25 cellular contexts compared by ENCODE assay signal in the genomic region with DNA sequence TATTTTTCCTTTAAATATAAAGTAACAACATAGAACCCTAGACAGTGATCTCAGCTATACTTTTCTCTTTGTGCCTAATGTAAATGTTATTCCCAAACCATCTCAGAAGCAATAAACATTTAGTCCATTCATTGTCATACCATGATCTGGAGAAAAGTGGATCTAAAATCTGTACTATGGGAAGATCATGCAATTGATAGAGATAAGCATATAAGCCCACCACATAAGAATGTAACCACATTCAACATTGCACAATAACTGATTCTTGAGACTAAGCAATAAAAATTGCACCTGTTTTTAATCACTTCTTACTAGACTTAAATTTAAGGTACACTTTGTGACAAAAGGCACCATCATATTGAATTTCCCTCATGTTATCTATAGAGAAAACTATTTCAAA.
"Had no signal": no experiment of that assay in that cellular context is flagged by ENCODE, and none has a peak within 500 bp of the region (broad histone marks: within the 10 kb centered on the region; RNA-seq: fewer than 3 reads in every experiment).

No MANE protein-coding gene starts in this region.

- FAIRE-seq: endometrium, islet of Langerhans, keratinocyte had no signal

- ATAC-seq: effector memory CD8-positive, alpha-beta T cell; esophagus mucosa; gastrocnemius medialis; heart right ventricle; left cardiac atrium; left lung; left ventricle myocardium superior; lower lobe of right lung; mucosa of descending colon had no signal

- H3K27ac ChIP-seq: epithelial cell of prostate, esophagus squamous epithelium, gastrocnemius medialis, heart right ventricle, left lung, lower lobe of right lung had no signal

- H3K9me3 ChIP-seq: esophagus squamous epithelium, gastrocnemius medialis, heart right ventricle, left lung, lower lobe of right lung, mucosa of descending colon had no signal

- H3K4me3 ChIP-seq: esophagus squamous epithelium, gastrocnemius medialis, heart right ventricle, left lung, lower lobe of right lung, mucosa of descending colon had no signal

- DNase-seq: cortex of kidney; effector CD8-positive, alpha-beta T cell; effector memory CD8-positive, alpha-beta T cell; endodermal cell; erythroblast; esophagus squamous epithelium; foreskin fibroblast; foreskin melanocyte; gastrocnemius medialis; glutamatergic neuron; head of caudate nucleus; heart right ventricle; hippocampal formation; left cardiac atrium; left lung; left ventricle myocardium superior; lower lobe of right lung; mesenchymal stem cell; mucosa of descending colon; naive B cell had no signal

- H3K27me3 ChIP-seq: esophagus squamous epithelium, gastrocnemius medialis, heart right ventricle had no signal

- H3K36me3 ChIP-seq: esophagus squamous epithelium, gastrocnemius medialis, heart right ventricle, left lung, lower lobe of right lung had no signal

- H3K4me1 ChIP-seq: esophagus squamous epithelium, gastrocnemius medialis, heart right ventricle, left lung, lower lobe of right lung had no signal
